ENCODE assay signal across 12 cellular contexts in the genomic region with DNA sequence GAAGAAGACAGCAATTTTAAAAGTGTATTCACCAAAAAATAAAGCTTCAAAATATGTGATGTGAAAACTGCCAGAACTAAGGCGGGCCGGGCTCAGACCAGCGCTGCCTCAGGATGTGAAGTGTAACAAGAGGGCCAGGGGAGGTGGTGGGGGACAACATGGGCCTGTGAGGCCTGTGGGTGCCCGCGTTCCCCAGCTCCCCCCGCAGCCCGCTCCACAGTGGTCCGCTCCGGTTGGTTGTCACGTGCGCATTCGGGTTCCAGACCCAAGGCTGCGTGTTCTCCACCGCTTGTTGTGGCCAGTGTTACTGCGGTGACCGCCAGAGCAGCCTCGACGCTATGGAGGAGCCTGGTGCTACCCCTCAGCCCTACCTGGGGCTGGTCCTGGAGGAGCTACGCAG. TPM values are rescaled to one million over a fixed set of nuclear protein-coding genes. Genes with fewer than 3 reads are reported as not detected.
DNase-seq lines count a peak whose midpoint lies in the region; ATAC-seq and TF ChIP-seq lines count a peak whose summit lies in the region.
"Not testable (repeated sequence)": the region's sequence is repeated elsewhere in the genome, so short reads cannot be mapped to it uniquely, and the experiment has no call there.
"Had no signal": no experiment of that assay in that cellular context is flagged by ENCODE, and none has a peak within 500 bp of the region (broad histone marks: within the 10 kb centered on the region; RNA-seq: fewer than 3 reads in every experiment).

A gene with protein sequence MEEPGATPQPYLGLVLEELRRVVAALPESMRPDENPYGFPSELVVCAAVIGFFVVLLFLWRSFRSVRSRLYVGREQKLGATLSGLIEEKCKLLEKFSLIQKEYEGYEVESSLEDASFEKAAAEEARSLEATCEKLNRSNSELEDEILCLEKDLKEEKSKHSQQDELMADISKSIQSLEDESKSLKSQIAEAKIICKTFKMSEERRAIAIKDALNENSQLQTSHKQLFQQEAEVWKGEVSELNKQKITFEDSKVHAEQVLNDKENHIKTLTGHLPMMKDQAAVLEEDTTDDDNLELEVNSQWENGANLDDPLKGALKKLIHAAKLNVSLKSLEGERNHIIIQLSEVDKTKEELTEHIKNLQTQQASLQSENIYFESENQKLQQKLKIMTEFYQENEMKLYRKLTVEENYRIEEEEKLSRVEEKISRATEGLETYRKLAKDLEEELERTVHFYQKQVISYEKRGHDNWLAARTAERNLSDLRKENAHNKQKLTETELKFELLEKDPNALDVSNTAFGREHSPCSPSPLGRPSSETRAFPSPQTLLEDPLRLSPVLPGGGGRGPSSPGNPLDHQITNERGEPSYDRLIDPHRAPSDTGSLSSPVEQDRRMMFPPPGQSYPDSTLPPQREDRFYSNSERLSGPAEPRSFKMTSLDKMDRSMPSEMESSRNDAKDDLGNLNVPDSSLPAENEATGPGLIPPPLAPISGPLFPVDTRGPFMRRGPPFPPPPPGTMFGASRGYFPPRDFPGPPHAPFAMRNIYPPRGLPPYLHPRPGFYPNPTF (plus strand): TSS at position 301 of the 400 bp plus-strand sequence. CDS start 38 bp downstream, at position 339.

- H3K27ac ChIP-seq in Peyer's patch, suprapubic skin, thyroid gland, transverse colon: not testable (repeated sequence)

- no CpG with 5 or more reads among the region's 19 CpGs for WGBS in suprapubic skin
- WGBS in thyroid gland, 2 donors = 90 to 92% methylated on average over 2 of the region's 19 CpGs
- no CpG with 5 or more reads among the region's 19 CpGs for WGBS in transverse colon (ENCODE audit: low coverage in 1 of 2), 2 donors

- not testable (repeated sequence) for BruUV-seq in Calu3 (replicated peaks; lab: Mats Ljungman, UMichigan); MCF 10A (replicated peaks; lab: Mats Ljungman, UMichigan)

- not testable (repeated sequence) for H3K9me3 Mint-ChIP-seq in Calu3 (ENCODE audit: low read depth, unreplicated experiment); WTC11; MCF 10A (ENCODE audit: unreplicated experiment)

- not testable (repeated sequence) for ATAC-seq in WTC11

- POLR2A ChIA-PET in WTC11 (lab: Charles Lee); MCF 10A (lab: Yijun Ruan, JAX): not testable (repeated sequence)

- CTCF ChIA-PET in Calu3 (lab: Charles Lee); WTC11 (lab: Charles Lee); MCF 10A (lab: Yijun Ruan, JAX): not testable (repeated sequence)

- intact Hi-C loops in Calu3 (cut with micrococcal nuclease; ENCODE audit: unreplicated experiment); MCF 10A (cut with micrococcal nuclease); thyroid gland (cut with DNase I); transverse colon (cut with DNase I; ENCODE audit: low total_unique reads): not testable (repeated sequence)

- not testable (repeated sequence) for H3K4me1 Mint-ChIP-seq in Calu3 (ENCODE audit: low read depth, unreplicated experiment); WTC11; MCF 10A (ENCODE audit: insufficient read depth, unreplicated experiment)

- in situ Hi-C loops in transverse colon (cut with MboI; ENCODE audit: low pct_ligation_motif_present in 1 of 4, low pct_unique_long_range_greater_than_20kb in 1 of 4, low sequenced_read_pairs in 3 of 4) = not testable (repeated sequence)

- H3K4me1 ChIP-seq in Peyer's patch, suprapubic skin, thyroid gland, transverse colon: not testable (repeated sequence)

- not testable (repeated sequence) for TF ChIP-seq EP300 in suprapubic skin (IDR thresholded peaks at IDR 0.05); transverse colon (IDR thresholded peaks at IDR 0.05; ENCODE audit: low read depth)

- H3K27me3 ChIP-seq in Peyer's patch, suprapubic skin, thyroid gland, transverse colon: not testable (repeated sequence)

- H3K27ac Mint-ChIP-seq in Calu3 (ENCODE audit: unreplicated experiment); WTC11; MCF 10A (ENCODE audit: low read depth, unreplicated experiment): not testable (repeated sequence)

- H3K4me3 ChIP-seq in Peyer's patch; suprapubic skin; thyroid gland (replicated peaks in 1 of 3); transverse colon: not testable (repeated sequence)

- not testable (repeated sequence) for H3K9me3 ChIP-seq in Peyer's patch, suprapubic skin, thyroid gland, transverse colon

- H3K4me3 Mint-ChIP-seq in Calu3 (ENCODE audit: low read depth, unreplicated experiment); WTC11; MCF 10A (ENCODE audit: unreplicated experiment): not testable (repeated sequence)

- not testable (repeated sequence) for H3K27me3 Mint-ChIP-seq in Calu3 (ENCODE audit: unreplicated experiment); WTC11 (ENCODE audit: low read depth); MCF 10A (ENCODE audit: insufficient read depth, unreplicated experiment)

- H3K36me3 ChIP-seq in Peyer's patch, suprapubic skin, thyroid gland, transverse colon: not testable (repeated sequence)

- H3K36me3 Mint-ChIP-seq in Calu3 (ENCODE audit: insufficient read depth, unreplicated experiment); WTC11; MCF 10A (ENCODE audit: insufficient read depth, unreplicated experiment): not testable (repeated sequence)

- TF ChIP-seq CTCF in Calu3 (IDR thresholded peaks at IDR 0.05; ENCODE audit: unreplicated experiment); Peyer's patch (IDR thresholded peaks at IDR 0.05); WTC11 (IDR thresholded peaks at IDR 0.05); MCF 10A (IDR thresholded peaks at IDR 0.05; ENCODE audit: unreplicated experiment); suprapubic skin (IDR thresholded peaks at IDR 0.05); thyroid gland (IDR thresholded peaks at IDR 0.05); transverse colon (IDR thresholded peaks at IDR 0.05): not testable (repeated sequence)

- TF ChIP-seq POLR2A in Peyer's patch (IDR thresholded peaks at IDR 0.05); suprapubic skin (IDR thresholded peaks at IDR 0.05); thyroid gland (IDR thresholded peaks at IDR 0.05); transverse colon (IDR thresholded peaks at IDR 0.05): not testable (repeated sequence)

- not testable (repeated sequence) for DNase-seq in Calu3; Peyer's patch; WTC11 (ENCODE audit: low spot score); MCF 10A (ENCODE audit: unreplicated experiment); renal cortical epithelial cell (ENCODE audit: low read depth); suprapubic skin (ENCODE audit: low spot score in 2 of 2); thyroid gland; transverse colon

RNA-seq across cellular contexts. Expression of the gene that starts here (rescaled TPM):
- total RNA-seq in Calu3 (2022) (20.0 and 20.7 TPM in 2 replicates), Peyer's patch (10 to 100 TPM; 13.0 to 33.4 (median 20.3) TPM), WTC11 (2021) (18.3 to 23.3 TPM (median 20.9 TPM) in 3 replicates), MCF 10A (2022) (23.2 and 26.0 TPM in 2 replicates), renal cortical epithelial cell (7.3 and 17.4 TPM in 2 replicates), suprapubic skin (10 to 100 TPM in 3 of 4 donors, 1 to 10 TPM in 1; 7.5 to 35.0 (median 20.2) TPM), thyroid gland (10 to 100 TPM in 3 of 4 donors, 1 to 10 TPM in 1; 4.7 to 27.4 (median 14.0) TPM), transverse colon (10 to 100 TPM in 3 of 4 donors, 1 to 10 TPM in 1; 7.8 to 63.3 (median 34.1) TPM)
- total RNA-seq: A172, A673, B cell, Caco-2 had no signal
